8 cellular contexts compared by ENCODE assay signal in the genomic region with DNA sequence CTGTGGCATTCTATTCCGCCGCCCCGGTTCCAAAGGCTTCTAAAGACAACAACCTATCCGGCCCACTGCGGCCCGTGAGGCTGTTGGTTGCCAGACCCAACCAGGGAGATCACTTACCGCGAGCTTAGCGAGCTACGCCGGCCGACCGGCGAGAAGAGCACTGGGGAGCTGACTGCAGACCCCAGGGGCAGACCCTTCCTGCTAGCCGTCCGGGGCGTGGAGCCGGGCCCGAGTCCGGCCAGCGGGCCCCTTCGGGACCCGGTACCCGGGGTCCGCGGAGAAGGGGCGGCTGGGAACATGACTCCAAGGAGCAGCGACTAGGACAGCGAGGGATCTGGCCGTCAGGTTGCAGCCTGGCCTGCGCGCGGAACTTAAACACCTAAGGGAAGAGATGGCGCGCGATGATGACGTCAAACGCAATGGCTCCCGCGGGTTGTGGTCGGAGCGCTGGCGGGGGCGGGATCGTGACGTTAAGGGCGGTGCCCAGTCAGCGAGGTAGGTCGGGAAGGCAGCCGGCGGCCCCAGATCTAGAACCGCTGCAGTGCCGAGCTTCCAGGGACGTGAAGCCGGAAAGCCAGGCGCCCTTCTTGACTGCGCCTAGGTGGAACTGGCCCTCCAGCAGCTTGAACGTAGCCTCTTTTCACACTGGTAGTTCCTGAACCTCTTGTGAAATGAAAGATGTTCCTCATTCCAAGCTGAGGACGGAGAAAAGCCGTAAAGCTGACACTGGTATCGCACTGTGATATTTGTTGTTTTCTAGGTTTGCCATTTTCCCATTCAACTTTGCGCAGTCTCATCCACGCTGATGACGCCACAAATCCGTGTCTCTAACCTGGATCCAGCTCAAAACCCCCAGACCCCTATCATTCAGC. TPM values are rescaled to one million over a fixed set of nuclear protein-coding genes. Genes with fewer than 3 reads are reported as not detected.
DNase-seq lines count a peak whose midpoint lies in the region; ATAC-seq and TF ChIP-seq lines count a peak whose summit lies in the region.

A gene (minus strand): TSS at position 391 of the 872 bp plus-strand sequence. CDS start 92 bp downstream, at position 299.

- peak within 1 kb of the TSS; percentile 98 for H3K4me2 ChIP-seq in IMR-90 (ENCODE audit: low read depth, low read length)

- TF ChIP-seq CTCF in IMR-90 (conservative IDR thresholded peaks at IDR 0.05; ENCODE audit: low read depth, low read length) = no peak

- peak within 1 kb of the TSS; percentile 73; the same call in 1 of the 3 replicates for H2BK15ac ChIP-seq in IMR-90 (ENCODE audit: low read depth, low read length)

- peak; percentile 91 for ATAC-seq in GM21528 (IDR thresholded peaks at IDR 0.05; ENCODE audit: low FRiP score, unreplicated experiment)
- ATAC-seq in IMR-90 (ENCODE audit: low read depth) = peak; percentile 98

- H3K36me3 ChIP-seq in IMR-90 (ENCODE audit: control insufficient read depth, insufficient read depth, low read length) = no peaks in the 10 kb centered on the region

- H2AK5ac ChIP-seq in IMR-90 (ENCODE audit: low read depth, low read length) = peak within 1 kb of the TSS; percentile 78

- H4K20me1 ChIP-seq in IMR-90 (ENCODE audit: insufficient read depth, low read length) = no peaks in the 10 kb centered on the region

- H3K27ac ChIP-seq in IMR-90 (ENCODE audit: insufficient read depth, low read length) = peak within 1 kb of the TSS; percentile 95

- H4K91ac ChIP-seq in IMR-90 (ENCODE audit: insufficient read depth, low read depth, low read length) = peak within 1 kb of the TSS; percentile 94

- H4K8ac ChIP-seq in IMR-90 (ENCODE audit: low read depth in 2 of 2, low read length in 2 of 2) = peak within 1 kb of the TSS; percentile 99

- dilution Hi-C loops in IMR-90 (cut with HindIII; ENCODE audit: low sequenced_read_pairs, unreplicated experiment) = no loop called here

- POLR2A ChIA-PET in IMR-90 (lab: Charles Lee; ENCODE audit: unreplicated experiment) = no interaction called here

- H3K4ac ChIP-seq in IMR-90 (ENCODE audit: low read depth, low read length) = peak within 1 kb of the TSS; percentile 93

- H3K79me1 ChIP-seq in IMR-90 (ENCODE audit: low read depth in 1 of 2, low read length in 2 of 2) = peaks cover 10 to 26% of the 10 kb centered on the region in 2 experiments

- TF ChIP-seq POLR2A in IMR-90 (IDR thresholded peaks at IDR 0.05; ENCODE audit: low read depth, low read length) = peak; percentile 98

- H4K5ac ChIP-seq in IMR-90 (ENCODE audit: low read depth, low read length) = peak within 1 kb of the TSS; percentile 97

- H2AK9ac ChIP-seq in IMR-90 (replicated peaks; ENCODE audit: low read depth, low read length, poor library complexity) = peak within 1 kb of the TSS; percentile 86

- H3K4me1 ChIP-seq in IMR-90 (ENCODE audit: control insufficient read depth, insufficient read depth, low read length) (peaks cover 8% of the 10 kb centered on the region), mononuclear cell (ENCODE audit: insufficient read depth, low read length) (peaks cover 19% of the 10 kb centered on the region)

- no peak for TF ChIP-seq RAD21 in IMR-90 (IDR thresholded peaks at IDR 0.05; ENCODE audit: low read length)

- H3K9me3 ChIP-seq in IMR-90 (ENCODE audit: control insufficient read depth, insufficient read depth, low read length) = no peaks in the 10 kb centered on the region
- H3K9me3 ChIP-seq in mononuclear cell (ENCODE audit: low read depth, low read length) = no peaks in the 10 kb centered on the region

- intact Hi-C loops in IMR-90 (cut with micrococcal nuclease) = no loop called here

- peak within 1 kb of the TSS; percentile 98 for H3K9ac ChIP-seq in IMR-90 (ENCODE audit: low read depth, low read length)

- H3K9me1 ChIP-seq in IMR-90 (ENCODE audit: insufficient read depth, low read length) = peaks cover 9% of the 10 kb centered on the region

- peak within 1 kb of the TSS; percentile 89 for H2BK5ac ChIP-seq in IMR-90 (ENCODE audit: low read depth, low read length, poor library complexity, severe bottlenecking)

- CTCF ChIA-PET in IMR-90 (lab: Yijun Ruan, JAX) = no interaction called here

- peak within 1 kb of the TSS; percentile 45 for H2BK20ac ChIP-seq in IMR-90 (ENCODE audit: low read depth, low read length)

- in situ Hi-C loops in IMR-90 (cut with MboI; ENCODE audit: low sequenced_read_pairs) = no loop called here

- peak within 1 kb of the TSS; percentile 90 for H2BK120ac ChIP-seq in IMR-90 (ENCODE audit: low read depth, low read length)

- peak within 1 kb of the TSS; percentile 99 for H3K56ac ChIP-seq in IMR-90 (ENCODE audit: extremely low read depth, insufficient read depth, low read length)

- H2AFZ ChIP-seq in IMR-90 (replicated peaks; ENCODE audit: low read length, poor library complexity) = peak within 1 kb of the TSS; percentile 93

- H3K18ac ChIP-seq in IMR-90 (ENCODE audit: low read depth, low read length) = peak within 1 kb of the TSS; percentile 89

- H3K4me3 ChIP-seq in IMR-90 (ENCODE audit: insufficient read depth, low read depth, low read length) = peak within 1 kb of the TSS; percentile 77
- peak within 1 kb of the TSS; percentile 94 for H3K4me3 ChIP-seq in mononuclear cell (ENCODE audit: low read length)

- H3K14ac ChIP-seq in IMR-90 (replicated peaks; ENCODE audit: low read depth, low read length) = peak within 1 kb of the TSS; percentile 97

- no TSS peak for BruUV-seq in IMR-90 (replicated peaks; lab: Mats Ljungman, UMichigan)

- H3K27me3 ChIP-seq in IMR-90 (ENCODE audit: control insufficient read depth, insufficient read depth, low read length) (no peaks in the 10 kb centered on the region), mononuclear cell (ENCODE audit: insufficient read depth, low read length) (no peaks in the 10 kb centered on the region)

- peak; percentile 99 for DNase-seq in DMS 273 (lab: John Stamatoyannopoulos, UW; ENCODE audit: unreplicated experiment)
- DNase-seq in IMR-90 = peak; percentile 98
- DNase-seq in OCI-M1 (lab: John Stamatoyannopoulos, UW) = peak; percentile 99
- peak; percentile 98 for DNase-seq in activated T-cell treated with anti-CD3 and anti-CD28 coated beads for 24 hours (ENCODE audit: low read depth)
- peak; percentile 87 for DNase-seq in epidermal melanocyte (ENCODE audit: insufficient read length, low spot score)
- peak; percentile 97 to 100 for DNase-seq in stimulated activated CD8-positive, alpha-beta memory T cell treated with anti-CD3 and anti-CD28 coated beads, Interleukin-4, amount 100 ng/mL, for 1 hour (ENCODE audit: low read depth in 2 of 2, low spot score in 1 of 2)

- 1% methylated on average over 31 of the region's 65 CpGs; no CpG with 5 or more reads in 1 of the 2 experiments for WGBS in IMR-90 (ENCODE audit: extremely low coverage in 2 of 2, insufficient read length in 1 of 2), 2 experiments

- peak within 1 kb of the TSS; percentile 94 for H3K23ac ChIP-seq in IMR-90 (ENCODE audit: low read depth, low read length)

TF ChIP-seq in IMR-90, 13 proteins besides CTCF, POLR2A, EP300 and RAD21:
- TF ChIP-seq NFE2L2 (IDR thresholded peaks at IDR 0.05; ENCODE audit: low read depth, low read length) (no peak), MAFK (IDR thresholded peaks at IDR 0.05; ENCODE audit: low read depth, low read length) (no peak; the same call in 1 of the 2 replicates), CEBPB (IDR thresholded peaks at IDR 0.05; ENCODE audit: low read depth, low read length) (no peak), MXI1 (IDR thresholded peaks at IDR 0.05; ENCODE audit: borderline replicate concordance, low read depth, low read length) (peak; percentile 74; the same call in 1 of the 2 replicates), SMC3 (IDR thresholded peaks at IDR 0.05; ENCODE audit: low read depth, low read length) (no peak), RFX5 (IDR thresholded peaks at IDR 0.05; ENCODE audit: low read depth, low read length) (peak; percentile 69; the same call in 1 of the 2 replicates), CHD1 (IDR thresholded peaks at IDR 0.05; ENCODE audit: low read depth, low read length) (no peak), RCOR1 (IDR thresholded peaks at IDR 0.05; ENCODE audit: insufficient replicate concordance, low read length) (peak; percentile 17), BHLHE40 (IDR thresholded peaks at IDR 0.05; ENCODE audit: low read depth, low read length) (0 out of 2 replicates have a peak, but pooled peaks have one; percentile 7), MAZ (IDR thresholded peaks at IDR 0.05; ENCODE audit: borderline replicate concordance, low read depth, low read length) (peak; percentile 92; the same call in 1 of the 2 replicates), FOS (IDR thresholded peaks at IDR 0.05; ENCODE audit: low read depth, low read length) (0 out of 2 replicates have a peak, but pooled peaks have one; percentile 15)
- TF ChIP-seq, protein P1, sequence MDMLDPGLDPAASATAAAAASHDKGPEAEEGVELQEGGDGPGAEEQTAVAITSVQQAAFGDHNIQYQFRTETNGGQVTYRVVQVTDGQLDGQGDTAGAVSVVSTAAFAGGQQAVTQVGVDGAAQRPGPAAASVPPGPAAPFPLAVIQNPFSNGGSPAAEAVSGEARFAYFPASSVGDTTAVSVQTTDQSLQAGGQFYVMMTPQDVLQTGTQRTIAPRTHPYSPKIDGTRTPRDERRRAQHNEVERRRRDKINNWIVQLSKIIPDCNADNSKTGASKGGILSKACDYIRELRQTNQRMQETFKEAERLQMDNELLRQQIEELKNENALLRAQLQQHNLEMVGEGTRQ (IDR thresholded peaks at IDR 0.05; ENCODE audit: low read depth, low read length) = peak; percentile 20; the same call in 1 of the 2 replicates
- TF ChIP-seq, protein P2, sequence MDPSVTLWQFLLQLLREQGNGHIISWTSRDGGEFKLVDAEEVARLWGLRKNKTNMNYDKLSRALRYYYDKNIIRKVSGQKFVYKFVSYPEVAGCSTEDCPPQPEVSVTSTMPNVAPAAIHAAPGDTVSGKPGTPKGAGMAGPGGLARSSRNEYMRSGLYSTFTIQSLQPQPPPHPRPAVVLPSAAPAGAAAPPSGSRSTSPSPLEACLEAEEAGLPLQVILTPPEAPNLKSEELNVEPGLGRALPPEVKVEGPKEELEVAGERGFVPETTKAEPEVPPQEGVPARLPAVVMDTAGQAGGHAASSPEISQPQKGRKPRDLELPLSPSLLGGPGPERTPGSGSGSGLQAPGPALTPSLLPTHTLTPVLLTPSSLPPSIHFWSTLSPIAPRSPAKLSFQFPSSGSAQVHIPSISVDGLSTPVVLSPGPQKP (IDR thresholded peaks at IDR 0.05; ENCODE audit: borderline replicate concordance, low read depth, low read length) = no peak

RNA-seq across cellular contexts. Expression of the gene that starts here (rescaled TPM):
- total RNA-seq in IMR-90 (2012; rRNA removed) (30.5 and 33.1 TPM in 2 replicates), mononuclear cell (42.0 TPM)
- polyA plus RNA-seq in IMR-90 (2012; rRNA removed) = 13.4 and 14.1 TPM in 2 replicates
- 5.1 and 6.9 TPM in 2 replicates for polyA plus RNA-seq in IMR-90 (2012; cell fraction: cytosol; rRNA removed)
- 7.2 and 14.1 TPM in 2 replicates for polyA plus RNA-seq in IMR-90 (2012; cell fraction: nucleus; rRNA removed; ENCODE audit: low replicate concordance)

Comparison
In these comparisons a context has a peak if more than half of its experiments do, and no peak if none do; other contexts are left out.
1. Peak in every context shown above with its lines: DNase-seq, ATAC-seq, H3K4me3 ChIP-seq and H3K27ac ChIP-seq.